ENCODE assay signal across 8 cellular contexts in the genomic region with DNA sequence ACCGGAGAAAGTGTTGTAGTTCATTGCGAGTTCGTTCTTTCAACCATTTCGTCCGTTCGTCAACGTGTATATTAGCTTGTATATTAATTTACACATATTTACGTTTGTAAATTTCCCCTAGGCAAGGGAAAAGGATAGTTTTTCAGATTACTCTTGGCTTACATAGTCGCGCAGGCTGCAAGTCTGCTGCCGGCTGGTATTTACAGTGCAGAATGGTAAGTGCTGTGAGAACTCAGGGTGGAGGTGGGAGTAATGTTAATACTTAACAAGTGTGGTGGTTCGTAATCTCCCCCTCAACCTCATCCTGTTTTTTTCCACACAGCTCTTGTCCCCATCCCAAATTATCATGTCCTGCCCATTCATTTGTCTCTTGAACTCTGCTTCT. TPM values are rescaled to one million over a fixed set of nuclear protein-coding genes. Genes with fewer than 3 reads are reported as not detected.
DNase-seq lines count a peak whose midpoint lies in the region; ATAC-seq, FAIRE-seq and TF ChIP-seq lines count a peak whose summit lies in the region.

No MANE protein-coding gene starts in this region.

- peaks cover 4% of the 10 kb centered on the region; the same call in 2 of the 3 replicates for H3K36me3 ChIP-seq in K562 (ENCODE audit: control insufficient read depth, insufficient read depth, low read length)
- no peaks in the 10 kb centered on the region for H3K36me3 ChIP-seq in liver (ENCODE audit: control insufficient read depth in 4 of 4, insufficient read depth in 3 of 4, low read depth in 1 of 4, low read length in 3 of 4)
- no peaks in the 10 kb centered on the region for H3K36me3 ChIP-seq in upper lobe of left lung

- peaks cover 7% of the 10 kb centered on the region; the same call in 1 of the 2 replicates for H4K20me1 ChIP-seq in K562 (replicated peaks; ENCODE audit: control insufficient read depth, insufficient read depth, low read length)

- TF ChIP-seq EP300 in K562 (IDR thresholded peaks at IDR 0.05; ENCODE audit: low read length) = no peak
- TF ChIP-seq EP300 in upper lobe of left lung (IDR thresholded peaks at IDR 0.05) = no peak

- TF ChIP-seq CTCF in AG10803 (conservative IDR thresholded peaks at IDR 0.05; ENCODE audit: low read length) (no peak), K562 (IDR thresholded peaks at IDR 0.05 in 2 of 3, conservative IDR thresholded peaks at IDR 0.05 in 1 of 3; ENCODE audit: insufficient read depth in 2 of 3, low read depth in 1 of 3, low read length in 3 of 3) (no peak), liver (IDR thresholded peaks at IDR 0.05; ENCODE audit: low read depth, low read length, missing input control) (no peak), upper lobe of left lung (IDR thresholded peaks at IDR 0.05) (no peak)

- H3K27ac ChIP-seq in K562 (ENCODE audit: extremely low read depth, low read depth, low read length) = peak overlapping the region; percentile 90
- peak overlapping the region; percentile 87 to 90 for H3K27ac ChIP-seq in liver (ENCODE audit: low read depth in 1 of 2, low read length in 2 of 2)
- peak overlapping the region; percentile 88 to 90 (median 88) for H3K27ac ChIP-seq in upper lobe of left lung

- H3K9ac ChIP-seq in K562 (ENCODE audit: insufficient read depth in 1 of 2, low read depth in 2 of 2, low read length in 2 of 2) = peak overlapping the region; percentile 93
- peak overlapping the region; percentile 86 to 90 for H3K9ac ChIP-seq in liver (ENCODE audit: low read depth in 1 of 2, low read length in 2 of 2)

- peak overlapping the region; percentile 95 for H3K4me2 ChIP-seq in K562 (ENCODE audit: insufficient read depth, low read length)

- H2AFZ ChIP-seq in K562 (ENCODE audit: low read depth, low read length) = peak overlapping the region; percentile 98

- peak; percentile 5 for ATAC-seq in HG03378 (IDR thresholded peaks at IDR 0.05; ENCODE audit: unreplicated experiment)
- ATAC-seq in K562 = peak; percentile 15
- no peak for ATAC-seq in upper lobe of left lung (ENCODE audit: low FRiP score in 2 of 2)
- ATAC-seq in HG02852 (IDR thresholded peaks at IDR 0.05; ENCODE audit: unreplicated experiment) = no peak

- H3K4me3 ChIP-seq in AG10803 (ENCODE audit: low read length) = peak overlapping the region; percentile 99
- H3K4me3 ChIP-seq in K562 = peak overlapping the region; percentile 86
- H3K4me3 ChIP-seq in liver (ENCODE audit: low read depth in 1 of 3, low read length in 3 of 3) = peak overlapping the region; percentile 77 to 97 (median 86)
- H3K4me3 ChIP-seq in upper lobe of left lung = peak overlapping the region; percentile 65 to 95 (median 74)

- FAIRE-seq in K562 (lab: Jason Lieb, UNC) = no peak

- no peaks in the 10 kb centered on the region for H3K27me3 ChIP-seq in K562 (ENCODE audit: control insufficient read depth in 2 of 2, insufficient read depth in 2 of 2, low read length in 2 of 2)
- no peaks in the 10 kb centered on the region for H3K27me3 ChIP-seq in liver (ENCODE audit: control insufficient read depth in 4 of 4, insufficient read depth in 4 of 4, low read length in 3 of 4)
- H3K27me3 ChIP-seq in upper lobe of left lung = no peaks in the 10 kb centered on the region

- H3K79me2 ChIP-seq in K562 (ENCODE audit: control insufficient read depth, insufficient read depth, low read length) = peaks cover 58% of the 10 kb centered on the region

- intact Hi-C loops in K562 (cut with micrococcal nuclease) = no loop called here

- in situ Hi-C loops in K562 (cut with MboI) = no loop called here

- POLR2A ChIA-PET in K562 (lab: Yijun Ruan, JAX) = interaction anchor here (0.7 to 2.2 kb wide), 9 partner anchors 9 to 232 kb away, joined by 3 to 20 read pairs (median 3); no protein-coding TSS in a partner anchor

- H3K9me3 ChIP-seq in K562 (replicated peaks; ENCODE audit: control insufficient read depth, insufficient read depth, low read depth, low read length) (no peaks in the 10 kb centered on the region), liver (ENCODE audit: control insufficient read depth in 4 of 4, low read length in 3 of 4) (no peaks in the 10 kb centered on the region), upper lobe of left lung (no peaks in the 10 kb centered on the region)

- BruUV-seq in K562 (replicated peaks; lab: Mats Ljungman, UMichigan) = no TSS peak

- WGBS in K562 (ENCODE audit: insufficient coverage, low coverage, missing lambda C conversion rate) = under 1% methylated on average over 12 of the region's 12 CpGs
- under 1% methylated on average over 12 of the region's 12 CpGs for WGBS in liver
- WGBS in upper lobe of left lung, 2 donors = 0 to 1% methylated on average over 12 of the region's 12 CpGs

- TF ChIP-seq POLR2A in K562 (conservative IDR thresholded peaks at IDR 0.05) = no peak
- TF ChIP-seq POLR2A in upper lobe of left lung (IDR thresholded peaks at IDR 0.05) = no peak

- no peaks in the 10 kb centered on the region for H3K9me1 ChIP-seq in K562 (ENCODE audit: control insufficient read depth, insufficient read depth, low read length)

- H3K4me1 ChIP-seq in K562 (replicated peaks in 1 of 2; ENCODE audit: control insufficient read depth in 2 of 2, insufficient read depth in 2 of 2, low read length in 2 of 2) (peaks cover 0 to 3% of the 10 kb centered on the region in 2 experiments; a peak in 1 of 5 replicates), liver (ENCODE audit: control insufficient read depth in 4 of 4, insufficient read depth in 4 of 4, low read length in 3 of 4) (peaks cover 2 to 12% (median 11%) of the 10 kb centered on the region in 4 donors), upper lobe of left lung (peaks cover 9 to 25% (median 13%) of the 10 kb centered on the region in 4 donors)

- DNase-seq in AG10803 (ENCODE audit: low read depth) (no peak), K562 (ENCODE audit: extremely low read depth in 1 of 4, low spot score in 3 of 4) (peak in 1 of 4 experiments; percentile 11), upper lobe of left lung (no peak), cerebellum (ENCODE audit: low spot score) (no peak), inferior parietal cortex (ENCODE audit: extremely low spot score) (no peak)

- TF ChIP-seq RAD21 in K562 (CRISPR knock-in tag; conservative IDR thresholded peaks at IDR 0.05 in 1 of 2, IDR thresholded peaks at IDR 0.05 in 1 of 2) (no peak), liver (IDR thresholded peaks at IDR 0.05) (no peak)

- CTCF ChIA-PET in K562 (lab: Yijun Ruan, JAX; ENCODE audit: low intra/inter-chr PET ratio) = no interaction called here

TF ChIP-seq in K562, 482 proteins besides CTCF, POLR2A, EP300 and RAD21 (continues in another document):
- TF ChIP-seq ZNF354B (CRISPR knock-in tag; IDR thresholded peaks at IDR 0.05) (no peak), NFE2 (IDR thresholded peaks at IDR 0.05; ENCODE audit: low read depth) (no peak), TRIM28 (IDR thresholded peaks at IDR 0.05) (no peak), PHTF2 (CRISPR knock-in tag; IDR thresholded peaks at IDR 0.05) (no peak), ZEB2 (IDR thresholded peaks at IDR 0.05) (no peak)
- TF ChIP-seq, protein P1, sequence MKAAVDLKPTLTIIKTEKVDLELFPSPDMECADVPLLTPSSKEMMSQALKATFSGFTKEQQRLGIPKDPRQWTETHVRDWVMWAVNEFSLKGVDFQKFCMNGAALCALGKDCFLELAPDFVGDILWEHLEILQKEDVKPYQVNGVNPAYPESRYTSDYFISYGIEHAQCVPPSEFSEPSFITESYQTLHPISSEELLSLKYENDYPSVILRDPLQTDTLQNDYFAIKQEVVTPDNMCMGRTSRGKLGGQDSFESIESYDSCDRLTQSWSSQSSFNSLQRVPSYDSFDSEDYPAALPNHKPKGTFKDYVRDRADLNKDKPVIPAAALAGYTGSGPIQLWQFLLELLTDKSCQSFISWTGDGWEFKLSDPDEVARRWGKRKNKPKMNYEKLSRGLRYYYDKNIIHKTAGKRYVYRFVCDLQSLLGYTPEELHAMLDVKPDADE (conservative IDR thresholded peaks at IDR 0.05; ENCODE audit: control insufficient read depth, low read depth, low read length) = no peak

TF ChIP-seq in liver, 16 proteins besides CTCF, POLR2A, EP300 and RAD21 (continues in another document):
- TF ChIP-seq YY1 (IDR thresholded peaks at IDR 0.05) = no peak
- TF ChIP-seq, protein P2, sequence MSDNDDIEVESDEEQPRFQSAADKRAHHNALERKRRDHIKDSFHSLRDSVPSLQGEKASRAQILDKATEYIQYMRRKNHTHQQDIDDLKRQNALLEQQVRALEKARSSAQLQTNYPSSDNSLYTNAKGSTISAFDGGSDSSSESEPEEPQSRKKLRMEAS (IDR thresholded peaks at IDR 0.05) = no peak
- TF ChIP-seq, protein P3, sequence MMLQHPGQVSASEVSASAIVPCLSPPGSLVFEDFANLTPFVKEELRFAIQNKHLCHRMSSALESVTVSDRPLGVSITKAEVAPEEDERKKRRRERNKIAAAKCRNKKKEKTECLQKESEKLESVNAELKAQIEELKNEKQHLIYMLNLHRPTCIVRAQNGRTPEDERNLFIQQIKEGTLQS (IDR thresholded peaks at IDR 0.05) = no peak
- TF ChIP-seq TAF1 (conservative IDR thresholded peaks at IDR 0.05) = no peak
- TF ChIP-seq HNF4G (IDR thresholded peaks at IDR 0.05) = no peak
- no peak for TF ChIP-seq SP1 (IDR thresholded peaks at IDR 0.05)
- no peak for TF ChIP-seq FOXA1 (IDR thresholded peaks at IDR 0.05)
- no peak for TF ChIP-seq GABPA (IDR thresholded peaks at IDR 0.05 in 1 of 2, conservative IDR thresholded peaks at IDR 0.05 in 1 of 2)
- TF ChIP-seq NR2F2 (IDR thresholded peaks at IDR 0.05) = no peak

RNA-seq across cellular contexts. Expression of a gene that starts 0.8 kb away (rescaled TPM):
- total RNA-seq in K562 (2011; cell fraction: chromatin; rRNA removed; ENCODE audit: low replicate concordance) = 8.0 and 44.2 TPM in 2 replicates
- 4.5 and 7.1 TPM in 2 replicates for total RNA-seq in K562 (2011; cell fraction: nucleolus; rRNA removed)
- 24.4 and 41.8 TPM in 2 replicates for total RNA-seq in K562 (2011; cell fraction: nucleoplasm; rRNA removed)
- 5.5 and 10.9 TPM in 2 replicates for total RNA-seq in K562 (2014; rRNA removed)
- total RNA-seq in K562 (2014; rRNA removed; fragmentation: Illumina TruSeq; extraction: Trizol) = 9.4 and 10.0 TPM in 2 replicates
- total RNA-seq in K562 (2015; rRNA removed; fragmentation: Illumina TruSeq; extraction: Trizol) = 7.6 and 8.3 TPM in 2 replicates
- total RNA-seq in K562 (2021) = 26.2 and 29.4 TPM in 2 replicates
- 35.7 and 42.0 TPM in 2 replicates for polyA plus RNA-seq in K562 (2011; rRNA removed)
- 2.1 and 5.4 TPM in 2 replicates for polyA plus RNA-seq in K562 (2011; cell fraction: cytosol; rRNA removed)
- polyA plus RNA-seq in K562 (2011; cell fraction: nucleus; rRNA removed) = 1.8 and 2.7 TPM in 2 replicates
- 30.5 and 33.9 TPM in 2 replicates for polyA plus RNA-seq in K562 (2012)
- 29.5 and 34.0 TPM in 2 replicates for polyA plus RNA-seq in K562 (2014; fragmentation: Illumina TruSeq; extraction: Trizol)
- 1 to 10 TPM; 3.1 to 3.7 TPM for polyA plus RNA-seq in K562 (2014; fragmentation: Nextera tagmentation; extraction: Ambion mirVana)
- 20.6 and 21.4 TPM in 2 replicates for polyA plus RNA-seq in K562 (2014; rRNA removed)
- polyA minus RNA-seq in K562 (2011; rRNA and poly(A)+ RNA removed) = 18.5 and 21.2 TPM in 2 replicates
- polyA minus RNA-seq in K562 (2011; cell fraction: cytosol; rRNA and poly(A)+ RNA removed) = 7.5 and 8.0 TPM in 2 replicates
- polyA minus RNA-seq in K562 (2011; cell fraction: nucleus; rRNA and poly(A)+ RNA removed) = 13.1 and 21.1 TPM in 2 replicates
- 10 to 100 TPM in 1 of 2 donors, 1 to 10 TPM in 1; 5.9 to 12.2 TPM for total RNA-seq in liver
- polyA plus RNA-seq in liver = 1 to 10 TPM; 1.5 to 2.7 TPM
- 10 to 100 TPM in 4 of 6 donors, 1 to 10 TPM in 2; 2.2 to 30.4 (median 15.8) TPM for total RNA-seq in upper lobe of left lung
- total RNA-seq in cerebellum = 28.5 TPM

Comparison
In these comparisons a context has a peak if more than half of its experiments do, and no peak if none do; other contexts are left out.
1. ATAC-seq: peak in HG03378 (single experiment) and K562 (single experiment); none in upper lobe of left lung (0 of 2) and HG02852 (single experiment).
2. Peak in every context shown above with its lines, with median percentiles within 50 percentile points of each other: H3K4me3 ChIP-seq and H3K27ac ChIP-seq.